In genomic region chr14:22567437-22567836, GRCh38 we compare ENCODE assay signal across 11 cellular contexts. TPM values are rescaled to one million over a fixed set of nuclear protein-coding genes. Genes with fewer than 3 reads are reported as not detected.
A peak's percentile ranks its signal among the peaks of the same experiment; 100 is the strongest.
DNase-seq lines count a peak whose midpoint lies in the region; TF ChIP-seq lines count a peak whose summit lies in the region.
"Had no signal": no experiment of that assay in that cellular context is flagged by ENCODE, and none has a peak within 500 bp of the region (broad histone marks: within the 10 kb centered on the region; RNA-seq: fewer than 3 reads in every experiment).

No MANE protein-coding gene starts in this region.

- no peak overlapping the region for H3K27ac ChIP-seq in CD8-positive, alpha-beta memory T cell (ENCODE audit: low read depth, low read length)
- no peak overlapping the region for H3K27ac ChIP-seq in HEK293 (ENCODE audit: extremely low read depth, low read depth, low read length)
- H3K27ac ChIP-seq: VCaP had no signal

- intact Hi-C loops in activated T-helper 2 cell treated with anti-CD3 and anti-CD28 coated beads, Interferon-gamma antibody, Interleukin-2, Interleukin-4, amounts not matched to agents 10 μg/mL and 5 μg/mL and 100 μg/mL, durations not matched to agents 14 hours and 24 hours and 36 hours (cut with micrococcal nuclease), result loop anchor here (5.0 kb wide), 1 partner anchor 35 kb away; no protein-coding TSS in a partner anchor

- H3K27ac Mint-ChIP-seq in CD8-positive, alpha-beta memory T cell, result peak overlapping the region; percentile 87 to 99 (median 93)
- H3K27ac Mint-ChIP-seq in activated T-helper 2 cell treated with anti-CD3 and anti-CD28 coated beads, Interferon-gamma antibody, Interleukin-2, Interleukin-4, amounts not matched to agents 10 μg/mL and 5 μg/mL and 100 μg/mL, durations not matched to agents 14 hours and 24 hours and 36 hours, result peak overlapping the region; percentile 96
- H3K27ac Mint-ChIP-seq in nephron, result peak overlapping the region; percentile 32 to 82 (median 65)

- CTCF ChIA-PET in CD8-positive, alpha-beta memory T cell (lab: Charles Lee), result interaction anchor here (1.1 to 15.4 kb wide), 5 partner anchors 7 to 707 kb away, joined by 3 to 338 read pairs (median 7); no protein-coding TSS in a partner anchor
- CTCF ChIA-PET in HEK293 (lab: Yijun Ruan, JAX), result interaction anchor here (0.6 to 2.6 kb wide), 6 partner anchors 11 to 333 kb away, joined by 3 to 23 read pairs (median 4); no protein-coding TSS in a partner anchor

- H3K27me3 Mint-ChIP-seq in CD8-positive, alpha-beta memory T cell, result no peaks in the 10 kb centered on the region
- no peaks in the 10 kb centered on the region for H3K27me3 Mint-ChIP-seq in activated T-helper 2 cell treated with anti-CD3 and anti-CD28 coated beads, Interferon-gamma antibody, Interleukin-2, Interleukin-4, amounts not matched to agents 10 μg/mL and 5 μg/mL and 100 μg/mL, durations not matched to agents 14 hours and 24 hours and 36 hours (ENCODE audit: low read depth)
- no peaks in the 10 kb centered on the region for H3K27me3 Mint-ChIP-seq in nephron (ENCODE audit: low read depth)

- H3K4me1 Mint-ChIP-seq in CD8-positive, alpha-beta memory T cell, result peaks cover 78 to 84% (median 83%) of the 10 kb centered on the region in 3 donors
- H3K4me1 Mint-ChIP-seq in activated T-helper 2 cell treated with anti-CD3 and anti-CD28 coated beads, Interferon-gamma antibody, Interleukin-2, Interleukin-4, amounts not matched to agents 10 μg/mL and 5 μg/mL and 100 μg/mL, durations not matched to agents 14 hours and 24 hours and 36 hours (ENCODE audit: low read depth), result peaks cover 75% of the 10 kb centered on the region
- H3K4me1 Mint-ChIP-seq in nephron, result peaks cover 28% of the 10 kb centered on the region

- H3K4me3 Mint-ChIP-seq in CD8-positive, alpha-beta memory T cell, result peak overlapping the region; percentile 60 to 82 (median 70)
- H3K4me3 Mint-ChIP-seq in activated T-helper 2 cell treated with anti-CD3 and anti-CD28 coated beads, Interferon-gamma antibody, Interleukin-2, Interleukin-4, amounts not matched to agents 10 μg/mL and 5 μg/mL and 100 μg/mL, durations not matched to agents 14 hours and 24 hours and 36 hours (ENCODE audit: low read depth), result peak overlapping the region; percentile 52
- H3K4me3 Mint-ChIP-seq in nephron, result no peak overlapping the region

- peaks cover 78% of the 10 kb centered on the region for H3K4me1 ChIP-seq in CD8-positive, alpha-beta memory T cell (ENCODE audit: insufficient read depth, low read length)
- peaks cover 2% of the 10 kb centered on the region; the same call in 1 of the 2 replicates for H3K4me1 ChIP-seq in HEK293 (ENCODE audit: control insufficient read depth, insufficient read depth, low read length)

- TF ChIP-seq CTCF in HEK293 (tag by site-specific recombination; IDR thresholded peaks at IDR 0.05), result no peak
- no peak for TF ChIP-seq CTCF in nephron (IDR thresholded peaks at IDR 0.05; ENCODE audit: unreplicated experiment in 3 of 3)

- no peaks in the 10 kb centered on the region for H3K9me3 ChIP-seq in CD8-positive, alpha-beta memory T cell (ENCODE audit: low read length)
- H3K9me3 ChIP-seq in HEK293 (ENCODE audit: control insufficient read depth, insufficient read depth, low read depth, low read length), result no peaks in the 10 kb centered on the region

- DNase-seq in CD8-positive, alpha-beta memory T cell, result no peak
- no peak for DNase-seq in activated T-helper 2 cell treated with anti-CD3 and anti-CD28 coated beads, Interferon-gamma antibody, Interleukin-2, Interleukin-4, amounts not matched to agents 10 μg/mL and 5 μg/mL and 100 μg/mL, durations not matched to agents 14 hours and 24 hours and 36 hours (ENCODE audit: low spot score)
- DNase-seq in nucleus accumbens (lab: John Stamatoyannopoulos, UW) (no peak), RKO (ENCODE audit: low spot score) (no peak), NCI-H187 (lab: John Stamatoyannopoulos, UW) (no peak)
- DNase-seq: kidney glomerular epithelial cell; NCI-H1930; stimulated activated naive CD4-positive, alpha-beta T cell had no signal

- peaks cover 6 to 33% (median 9%) of the 10 kb centered on the region in 3 donors for H3K36me3 Mint-ChIP-seq in CD8-positive, alpha-beta memory T cell
- peaks cover 74% of the 10 kb centered on the region for H3K36me3 Mint-ChIP-seq in activated T-helper 2 cell treated with anti-CD3 and anti-CD28 coated beads, Interferon-gamma antibody, Interleukin-2, Interleukin-4, amounts not matched to agents 10 μg/mL and 5 μg/mL and 100 μg/mL, durations not matched to agents 14 hours and 24 hours and 36 hours (ENCODE audit: low read depth)
- H3K36me3 Mint-ChIP-seq in nephron (ENCODE audit: low read depth), result peaks cover 40% of the 10 kb centered on the region

- H3K27me3 ChIP-seq in CD8-positive, alpha-beta memory T cell (ENCODE audit: insufficient read depth, low read length, poor library complexity, severe bottlenecking), result no peaks in the 10 kb centered on the region

- H3K4me3 ChIP-seq in CD8-positive, alpha-beta memory T cell (ENCODE audit: low read length), result no peak overlapping the region
- no peak overlapping the region for H3K4me3 ChIP-seq in HEK293 (ENCODE audit: low read depth, low read length)

- peaks cover 7% of the 10 kb centered on the region for H3K36me3 ChIP-seq in CD8-positive, alpha-beta memory T cell (ENCODE audit: insufficient read depth, low read length)
- peaks cover 43 to 67% of the 10 kb centered on the region in 2 experiments for H3K36me3 ChIP-seq in HEK293 (ENCODE audit: control insufficient read depth in 2 of 2, insufficient read depth in 1 of 2, low read length in 2 of 2)

- POLR2A ChIA-PET in CD8-positive, alpha-beta memory T cell (lab: Charles Lee), result interaction anchor here (1.4 to 3.6 kb wide), 2 partner anchors 9 to 11 kb away, joined by 9 to 19 read pairs; no protein-coding TSS in a partner anchor
- POLR2A ChIA-PET in HEK293 (lab: Yijun Ruan, JAX), result interaction anchor here (1.1 kb wide), 1 partner anchor 22 kb away, joined by 3 read pairs; the partner anchor contains the start of gene DAD1

- H3K9me3 Mint-ChIP-seq in CD8-positive, alpha-beta memory T cell, result no peaks in the 10 kb centered on the region
- H3K9me3 Mint-ChIP-seq in activated T-helper 2 cell treated with anti-CD3 and anti-CD28 coated beads, Interferon-gamma antibody, Interleukin-2, Interleukin-4, amounts not matched to agents 10 μg/mL and 5 μg/mL and 100 μg/mL, durations not matched to agents 14 hours and 24 hours and 36 hours, result no peaks in the 10 kb centered on the region
- H3K9me3 Mint-ChIP-seq in nephron, result no peaks in the 10 kb centered on the region

TF ChIP-seq in HEK293, 187 proteins besides CTCF, POLR2A, EP300 and RAD21 (continues in another document):
- TF ChIP-seq, protein P1, sequence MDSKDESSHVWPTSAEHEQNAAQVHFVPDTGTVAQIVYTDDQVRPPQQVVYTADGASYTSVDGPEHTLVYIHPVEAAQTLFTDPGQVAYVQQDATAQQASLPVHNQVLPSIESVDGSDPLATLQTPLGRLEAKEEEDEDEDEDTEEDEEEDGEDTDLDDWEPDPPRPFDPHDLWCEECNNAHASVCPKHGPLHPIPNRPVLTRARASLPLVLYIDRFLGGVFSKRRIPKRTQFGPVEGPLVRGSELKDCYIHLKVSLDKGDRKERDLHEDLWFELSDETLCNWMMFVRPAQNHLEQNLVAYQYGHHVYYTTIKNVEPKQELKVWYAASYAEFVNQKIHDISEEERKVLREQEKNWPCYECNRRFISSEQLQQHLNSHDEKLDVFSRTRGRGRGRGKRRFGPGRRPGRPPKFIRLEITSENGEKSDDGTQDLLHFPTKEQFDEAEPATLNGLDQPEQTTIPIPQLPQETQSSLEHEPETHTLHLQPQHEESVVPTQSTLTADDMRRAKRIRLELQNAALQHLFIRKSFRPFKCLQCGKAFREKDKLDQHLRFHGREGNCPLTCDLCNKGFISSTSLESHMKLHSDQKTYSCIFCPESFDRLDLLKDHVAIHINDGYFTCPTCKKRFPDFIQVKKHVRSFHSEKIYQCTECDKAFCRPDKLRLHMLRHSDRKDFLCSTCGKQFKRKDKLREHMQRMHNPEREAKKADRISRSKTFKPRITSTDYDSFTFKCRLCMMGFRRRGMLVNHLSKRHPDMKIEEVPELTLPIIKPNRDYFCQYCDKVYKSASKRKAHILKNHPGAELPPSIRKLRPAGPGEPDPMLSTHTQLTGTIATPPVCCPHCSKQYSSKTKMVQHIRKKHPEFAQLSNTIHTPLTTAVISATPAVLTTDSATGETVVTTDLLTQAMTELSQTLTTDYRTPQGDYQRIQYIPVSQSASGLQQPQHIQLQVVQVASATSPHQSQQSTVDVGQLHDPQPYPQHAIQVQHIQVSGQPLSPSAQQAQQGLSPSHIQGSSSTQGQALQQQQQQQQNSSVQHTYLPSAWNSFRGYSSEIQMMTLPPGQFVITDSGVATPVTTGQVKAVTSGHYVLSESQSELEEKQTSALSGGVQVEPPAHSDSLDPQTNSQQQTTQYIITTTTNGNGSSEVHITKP (tag by site-specific recombination; IDR thresholded peaks at IDR 0.05), result 0 out of 2 replicates have a peak, but pooled peaks have one; percentile 41
- no peak for TF ChIP-seq ZNF239 (tag by site-specific recombination; IDR thresholded peaks at IDR 0.05)

RNA-seq across cellular contexts. Expression of gene DAD1, which starts 21.6 kb away (rescaled TPM):
- total RNA-seq in CD8-positive, alpha-beta memory T cell, result 100 to 1,000 TPM; 329 to 353 TPM
- 622 TPM for polyA plus RNA-seq in CD8-positive, alpha-beta memory T cell
- total RNA-seq in activated T-helper 2 cell treated with anti-CD3 and anti-CD28 coated beads, Interferon-gamma antibody, Interleukin-2, Interleukin-4, amounts not matched to agents 10 μg/mL and 5 μg/mL and 100 μg/mL, durations not matched to agents 14 hours and 24 hours and 36 hours, result 246 and 256 TPM in 2 replicates

RNA-seq across cellular contexts. Expression of gene ABHD4, which starts 30.7 kb away (rescaled TPM):
- total RNA-seq in CD8-positive, alpha-beta memory T cell, result 10 to 100 TPM in 1 of 2 experiments, 1 to 10 TPM in 1; 8.4 to 11.4 TPM
- polyA plus RNA-seq in CD8-positive, alpha-beta memory T cell, result 13.7 TPM
- total RNA-seq in activated T-helper 2 cell treated with anti-CD3 and anti-CD28 coated beads, Interferon-gamma antibody, Interleukin-2, Interleukin-4, amounts not matched to agents 10 μg/mL and 5 μg/mL and 100 μg/mL, durations not matched to agents 14 hours and 24 hours and 36 hours, result 9.2 and 10.8 TPM in 2 replicates

Comparison
In these comparisons a context has a peak if more than half of its experiments do, and no peak if none do; other contexts are left out.
1. H3K4me3 Mint-ChIP-seq: peak in CD8-positive, alpha-beta memory T cell (7 of 7) and activated T-helper 2 cell treated with anti-CD3 and anti-CD28 coated beads, Interferon-gamma antibody, Interleukin-2, Interleukin-4, amounts not matched to agents 10 μg/mL and 5 μg/mL and 100 μg/mL, durations not matched to agents 14 hours and 24 hours and 36 hours (single experiment); none in nephron (0 of 3).
2. Peak in every context shown above with its lines, with median percentiles within 50 percentile points of each other: H3K27ac Mint-ChIP-seq.